In the genomic region with DNA sequence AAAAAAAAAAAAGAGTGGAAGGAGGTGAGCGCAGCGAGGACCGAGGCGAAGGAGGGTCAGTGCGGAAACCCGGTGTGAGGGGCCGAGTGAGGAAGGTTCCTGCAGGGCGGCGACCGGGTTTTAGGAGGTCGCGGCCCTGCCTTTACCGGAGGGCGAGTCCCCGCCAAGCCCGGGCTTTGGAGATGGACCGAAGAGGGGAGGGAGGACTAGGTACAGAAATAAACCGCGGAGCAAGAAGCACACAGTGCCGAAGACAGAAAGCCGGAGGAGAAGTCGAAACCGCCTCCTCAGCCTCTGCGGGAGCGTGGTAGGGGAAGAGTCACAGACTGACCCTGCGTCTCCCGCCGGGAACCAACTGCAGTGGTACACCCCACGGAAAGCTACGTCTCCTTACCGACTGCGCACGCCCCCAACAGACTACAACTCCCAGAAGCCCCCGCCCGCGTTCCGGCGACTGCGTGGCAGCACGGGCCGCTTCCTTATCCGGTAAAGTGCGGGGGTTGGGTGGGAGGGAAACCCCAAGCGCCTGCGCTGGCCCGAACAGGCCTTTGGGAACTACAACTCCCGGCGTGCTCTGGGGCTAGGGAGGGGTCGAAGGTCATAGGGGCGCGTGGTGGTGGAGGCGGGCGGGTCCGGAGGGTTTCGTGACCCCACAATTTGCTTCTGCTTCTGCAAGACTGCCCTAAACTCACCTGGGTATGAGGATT, we compare ENCODE assay signal across 8 cellular contexts. TPM values are rescaled to one million over a fixed set of nuclear protein-coding genes. Genes with fewer than 3 reads are reported as not detected.
A peak's percentile ranks its signal among the peaks of the same experiment; 100 is the strongest.
DNase-seq lines count a peak whose midpoint lies in the region; ATAC-seq, FAIRE-seq and TF ChIP-seq lines count a peak whose summit lies in the region.

A gene (minus strand): TSS at position 365 of the 707 bp plus-strand sequence. CDS start 380 bp downstream, outside the sequence.

- H3K4me3 Mint-ChIP-seq in Caco-2 (ENCODE audit: unreplicated experiment) (peak within 1 kb of the TSS; percentile 87), memory B cell (peak within 1 kb of the TSS; percentile 97)
- H3K4me3 Mint-ChIP-seq in effector memory CD8-positive, alpha-beta T cell = peak within 1 kb of the TSS; percentile 90 to 94

- CTCF ChIA-PET in Caco-2 (lab: Charles Lee) = interaction anchor here (0.6 to 1.6 kb wide), 5 partner anchors 13 to 213 kb away, joined by 3 to 8 read pairs (median 4); no protein-coding TSS in a partner anchor

- no peaks in the 10 kb centered on the region for H3K9me3 Mint-ChIP-seq in Caco-2 (ENCODE audit: unreplicated experiment)
- H3K9me3 Mint-ChIP-seq in effector memory CD8-positive, alpha-beta T cell = no peaks in the 10 kb centered on the region
- no peaks in the 10 kb centered on the region for H3K9me3 Mint-ChIP-seq in memory B cell

- FAIRE-seq in HTR-8/SVneo (lab: Jason Lieb, UNC) = peak; percentile 92

- no TSS peak for BruUV-seq in Caco-2 (replicated peaks; lab: Mats Ljungman, UMichigan)

- POLR2A ChIA-PET in Caco-2 (lab: Charles Lee) = interaction anchor here (1.0 kb wide), 1 partner anchor 12 kb away, joined by 5 read pairs; no protein-coding TSS in a partner anchor

- H3K27me3 ChIP-seq in Caco-2 (replicated peaks; ENCODE audit: control insufficient read depth, insufficient read depth, low read length) = no peaks in the 10 kb centered on the region

- H3K27ac Mint-ChIP-seq in Caco-2 (ENCODE audit: unreplicated experiment) (peak within 1 kb of the TSS; percentile 90), memory B cell (peak within 1 kb of the TSS; percentile 87)
- peak within 1 kb of the TSS; percentile 93 to 97 for H3K27ac Mint-ChIP-seq in effector memory CD8-positive, alpha-beta T cell

- peak within 1 kb of the TSS; percentile 87 for H3K4me3 ChIP-seq in Caco-2 (ENCODE audit: low read depth, low read length)

- H3K27me3 Mint-ChIP-seq in Caco-2 (ENCODE audit: insufficient read depth, unreplicated experiment) (no peaks in the 10 kb centered on the region), memory B cell (no peaks in the 10 kb centered on the region)
- no peaks in the 10 kb centered on the region for H3K27me3 Mint-ChIP-seq in effector memory CD8-positive, alpha-beta T cell

- peaks cover 23% of the 10 kb centered on the region for H3K36me3 Mint-ChIP-seq in Caco-2 (ENCODE audit: insufficient read depth, unreplicated experiment)
- H3K36me3 Mint-ChIP-seq in effector memory CD8-positive, alpha-beta T cell (ENCODE audit: insufficient read depth) = peaks cover 20% of the 10 kb centered on the region
- H3K36me3 Mint-ChIP-seq in memory B cell = peaks cover 5% of the 10 kb centered on the region

- ATAC-seq in GM21381 (IDR thresholded peaks at IDR 0.05; ENCODE audit: unreplicated experiment) = peak; percentile 98
- peak; percentile 95 for ATAC-seq in effector memory CD8-positive, alpha-beta T cell (replicated peaks)
- ATAC-seq in memory B cell (ENCODE audit: low read depth) = peak; percentile 95

- peaks cover 7% of the 10 kb centered on the region for H3K4me1 ChIP-seq in Caco-2

- DNase-seq in Caco-2 (peak; percentile 96 to 97), HTR-8/SVneo (ENCODE audit: insufficient read length, low spot score) (peak; percentile 96), NOMO-1 treated with DMSO at 0.1 percent for 48 hours (lab: John Stamatoyannopoulos, UW; ENCODE audit: unreplicated experiment) (peak; percentile 95), memory B cell (ENCODE audit: low spot score in 2 of 2) (peak; percentile 92)
- peak; percentile 90 to 93 for DNase-seq in activated CD8-positive, alpha-beta memory T cell treated with anti-CD3 and anti-CD28 coated beads for 4 hours (ENCODE audit: low read depth in 2 of 2)
- DNase-seq in effector memory CD8-positive, alpha-beta T cell = peak; percentile 93 to 94 (median 94)
- DNase-seq in stimulated activated CD8-positive, alpha-beta memory T cell treated with anti-CD3 and anti-CD28 coated beads, Interleukin-12 subunit alpha, Interleukin-12 subunit beta, amount 100 ng/mL, for 1 hour (ENCODE audit: low read depth) = peak; percentile 94

- H3K9me3 ChIP-seq in Caco-2 = no peaks in the 10 kb centered on the region

- intact Hi-C loops in Caco-2 (cut with micrococcal nuclease; ENCODE audit: unreplicated experiment) = loop anchor here (5.0 kb wide), 2 partner anchors 103 to 947 kb away; a partner anchor contains a TSS

- no peak for TF ChIP-seq CTCF in Caco-2 (IDR thresholded peaks at IDR 0.05; ENCODE audit: insufficient read depth in 1 of 2, low read depth in 1 of 2, low read length in 1 of 2, severe bottlenecking in 1 of 2, unreplicated experiment in 1 of 2)

- peaks cover 6% of the 10 kb centered on the region for H3K4me1 Mint-ChIP-seq in Caco-2 (ENCODE audit: low read depth, unreplicated experiment)
- H3K4me1 Mint-ChIP-seq in effector memory CD8-positive, alpha-beta T cell (ENCODE audit: low read depth in 2 of 2) = peaks cover 18 to 24% of the 10 kb centered on the region in 2 donors
- H3K4me1 Mint-ChIP-seq in memory B cell = peaks cover 16% of the 10 kb centered on the region

- H3K36me3 ChIP-seq in Caco-2 (ENCODE audit: control insufficient read depth, insufficient read depth, low read length) = no peaks in the 10 kb centered on the region; the same call in 1 of the 2 replicates

RNA-seq across cellular contexts. Expression of the gene that starts here (rescaled TPM):
- 22.5 and 22.8 TPM in 2 replicates for total RNA-seq in Caco-2 (2022)

Comparison
In these comparisons a context has a peak if more than half of its experiments do, and no peak if none do; other contexts are left out.
1. Peak in every context shown above with its lines: DNase-seq, ATAC-seq and H3K4me3 ChIP-seq.